ENCODE assay signal across 8 cellular contexts in genomic region chr19:50461066-50461875, GRCh38. TPM values are rescaled to one million over a fixed set of nuclear protein-coding genes. Genes with fewer than 3 reads are reported as not detected.
DNase-seq lines count a peak whose midpoint lies in the region; ATAC-seq, FAIRE-seq and TF ChIP-seq lines count a peak whose summit lies in the region.

No MANE protein-coding gene starts in this region.

- peaks cover 6% of the 10 kb centered on the region for H3K27me3 ChIP-seq in MG63
- H3K27me3 ChIP-seq in SK-N-SH (ENCODE audit: insufficient read depth), result peaks cover 5% of the 10 kb centered on the region; the same call in 1 of the 2 replicates
- peaks cover 16% of the 10 kb centered on the region for H3K27me3 ChIP-seq in adipocyte (replicated peaks; ENCODE audit: control insufficient read depth, insufficient read depth, low read length)
- peaks cover 83% of the 10 kb centered on the region for H3K27me3 ChIP-seq in left ventricle myocardium inferior (ENCODE audit: low read depth)

- no peaks in the 10 kb centered on the region for H3K9me2 ChIP-seq in SK-N-SH

- 18% methylated on average over 28 of the region's 28 CpGs for WGBS in SK-N-SH (ENCODE audit: low lambda C conversion rate)

- H3K9ac ChIP-seq in SK-N-SH (no peak overlapping the region), adipocyte (ENCODE audit: low read length) (no peak overlapping the region)

- intact Hi-C loops in left ventricle myocardium inferior (cut with micrococcal nuclease), result loop anchor here (5.0 kb wide), 1 partner anchor 94 kb away; the partner anchor contains the start of gene NAPSA

- no peaks in the 10 kb centered on the region for H3K79me2 ChIP-seq in SK-N-SH (ENCODE audit: insufficient read depth)

- H3K4me3 ChIP-seq in GM12875 (ENCODE audit: low read depth, low read length) (no peak overlapping the region), MG63 (no peak overlapping the region), SK-N-SH (ENCODE audit: low read depth in 2 of 2, low read length in 1 of 2) (peak overlapping the region in 1 of 2 experiments; percentile 22; a peak in 1 of 4 replicates), adipocyte (ENCODE audit: low read length) (no peak overlapping the region), left ventricle myocardium inferior (no peak overlapping the region), skeletal muscle cell (ENCODE audit: low read depth, low read length) (no peak overlapping the region)

- no peaks in the 10 kb centered on the region for H3K9me3 ChIP-seq in MG63
- no peaks in the 10 kb centered on the region for H3K9me3 ChIP-seq in SK-N-SH
- no peaks in the 10 kb centered on the region for H3K9me3 ChIP-seq in adipocyte (ENCODE audit: control insufficient read depth, low read length)
- H3K9me3 ChIP-seq in left ventricle myocardium inferior (replicated peaks), result no peaks in the 10 kb centered on the region

- H3F3A ChIP-seq in SK-N-SH (replicated peaks; ENCODE audit: insufficient read depth), result no peaks in the 10 kb centered on the region

- POLR2A ChIA-PET in SK-N-SH (lab: Yijun Ruan, JAX), result interaction anchor here (0.7 to 1.1 kb wide), 3 partner anchors 18 to 93 kb away, joined by 3 read pairs; partner anchors contain the start of gene POLD1

- no peaks in the 10 kb centered on the region for H4K20me1 ChIP-seq in SK-N-SH (ENCODE audit: insufficient read depth)

- FAIRE-seq in A204.1 (lab: Jason Lieb, UNC), result peak; percentile 9

- H3K4me1 ChIP-seq in SK-N-SH (ENCODE audit: control insufficient read depth in 1 of 2, insufficient read depth in 2 of 2, low read depth in 1 of 2, low read length in 1 of 2), result peaks cover 0 to 4% of the 10 kb centered on the region in 2 experiments; a peak in 1 of 4 replicates
- no peaks in the 10 kb centered on the region for H3K4me1 ChIP-seq in adipocyte (ENCODE audit: control insufficient read depth, insufficient read depth, low read length)
- H3K4me1 ChIP-seq in left ventricle myocardium inferior, result no peaks in the 10 kb centered on the region

- no peak overlapping the region for H3K27ac ChIP-seq in SK-N-SH (ENCODE audit: low read depth in 2 of 2, low read length in 1 of 2)
- H3K27ac ChIP-seq in left ventricle myocardium inferior (replicated peaks), result no peak overlapping the region

- TF ChIP-seq CTCF in GM12875 (IDR thresholded peaks at IDR 0.05; ENCODE audit: borderline replicate concordance, insufficient read depth, low read depth, low read length), result peak; percentile 86
- TF ChIP-seq CTCF in SK-N-SH (IDR thresholded peaks at IDR 0.05), result peak; percentile 81
- TF ChIP-seq CTCF in left ventricle myocardium inferior (IDR thresholded peaks at IDR 0.05; ENCODE audit: borderline replicate concordance), result peak; percentile 85

- TF ChIP-seq EP300 in SK-N-SH (IDR thresholded peaks at IDR 0.05; ENCODE audit: borderline replicate concordance in 1 of 2, low read depth in 1 of 2, low read length in 1 of 2), result no peak

- TF ChIP-seq RAD21 in SK-N-SH (IDR thresholded peaks at IDR 0.05; ENCODE audit: low read length), result peak; percentile 91

- H2AFZ ChIP-seq in SK-N-SH (ENCODE audit: low read depth), result peak overlapping the region; percentile 48

- CTCF ChIA-PET in SK-N-SH (lab: Yijun Ruan, JAX), result interaction anchor here (0.6 to 8.3 kb wide), 30 partner anchors 8 to 209 kb away, joined by 3 to 80 read pairs (median 4); partner anchors contain the start of genes MYBPC2 and POLD1

- no peak overlapping the region for H3K4me2 ChIP-seq in SK-N-SH

- H3K36me3 ChIP-seq in MG63, result no peaks in the 10 kb centered on the region
- no peaks in the 10 kb centered on the region for H3K36me3 ChIP-seq in SK-N-SH (replicated peaks in 1 of 2; ENCODE audit: control insufficient read depth in 1 of 2, insufficient read depth in 2 of 2, low read length in 1 of 2)
- H3K36me3 ChIP-seq in adipocyte (ENCODE audit: control insufficient read depth, insufficient read depth, low read length, severe bottlenecking), result no peaks in the 10 kb centered on the region
- no peaks in the 10 kb centered on the region for H3K36me3 ChIP-seq in left ventricle myocardium inferior

- ATAC-seq in GM21723 (IDR thresholded peaks at IDR 0.05; ENCODE audit: unreplicated experiment), result no peak

- DNase-seq in MG63, result peak; percentile 55
- peak; percentile 93 for DNase-seq in SK-N-SH
- peak; percentile 81 for DNase-seq in adipocyte (ENCODE audit: low read depth)
- DNase-seq in left ventricle myocardium inferior, result peak; percentile 36
- peak; percentile 23 for DNase-seq in skeletal muscle cell (ENCODE audit: low read depth)

TF ChIP-seq in SK-N-SH, 30 proteins besides CTCF, POLR2A, EP300 and RAD21:
- TF ChIP-seq RFX5 (IDR thresholded peaks at IDR 0.05; ENCODE audit: low read length), result peak; percentile 44; the same call in 1 of the 2 replicates
- TF ChIP-seq IRF3 (IDR thresholded peaks at IDR 0.05; ENCODE audit: low read depth, low read length), result no peak
- peak; percentile 93 for TF ChIP-seq SMC3 (IDR thresholded peaks at IDR 0.05; ENCODE audit: low read depth, low read length)

RNA-seq across cellular contexts. Expression of gene EMC10, which starts 15.0 kb away (rescaled TPM):
- total RNA-seq in MG63 (2014; rRNA removed; shearing (Covaris generic); ENCODE audit: low replicate concordance), result 98.5 and 127 TPM in 2 replicates
- polyA plus RNA-seq in SK-N-SH (2012; rRNA removed), result 218 and 219 TPM in 2 replicates
- 127 and 185 TPM in 2 replicates for polyA plus RNA-seq in SK-N-SH (2012; cell fraction: cytosol; rRNA removed)
- polyA plus RNA-seq in SK-N-SH (2012; cell fraction: nucleus; rRNA removed), result 80.6 and 85.4 TPM in 2 replicates
- 97.7 TPM for total RNA-seq in left ventricle myocardium inferior

RNA-seq across cellular contexts. Expression of gene GARIN5A, which starts 15.4 kb away (rescaled TPM):
- total RNA-seq in MG63 (2014; rRNA removed; shearing (Covaris generic); ENCODE audit: low replicate concordance), result 1.2 TPM in 1 of 2 replicates, not detected in the other
- polyA plus RNA-seq in SK-N-SH (2012; rRNA removed), result 1.1 and 1.3 TPM in 2 replicates
- 0.63 and 0.73 TPM in 2 replicates for polyA plus RNA-seq in SK-N-SH (2012; cell fraction: cytosol; rRNA removed)
- 0.80 and 1.00 TPM in 2 replicates for polyA plus RNA-seq in SK-N-SH (2012; cell fraction: nucleus; rRNA removed)
- 1.3 TPM for total RNA-seq in left ventricle myocardium inferior

RNA-seq across cellular contexts. Expression of gene MYBPC2, which starts 28.6 kb away (rescaled TPM):
- total RNA-seq in MG63 (2014; rRNA removed; shearing (Covaris generic); ENCODE audit: low replicate concordance), result 0.03 TPM in 1 of 2 replicates, not detected in the other
- not detected in 2 replicates for polyA plus RNA-seq in SK-N-SH (2012; rRNA removed)
- not detected in 2 replicates for polyA plus RNA-seq in SK-N-SH (2012; cell fraction: cytosol; rRNA removed)
- not detected in 2 replicates for polyA plus RNA-seq in SK-N-SH (2012; cell fraction: nucleus; rRNA removed)
- total RNA-seq in left ventricle myocardium inferior, result not detected

RNA-seq across cellular contexts. Expression of gene SPIB, which starts 42.5 kb away (rescaled TPM):
- not detected in 2 replicates for total RNA-seq in MG63 (2014; rRNA removed; shearing (Covaris generic); ENCODE audit: low replicate concordance)
- not detected in 2 replicates for polyA plus RNA-seq in SK-N-SH (2012; rRNA removed)
- 0.06 TPM in 1 of 2 replicates, not detected in the other for polyA plus RNA-seq in SK-N-SH (2012; cell fraction: cytosol; rRNA removed)
- polyA plus RNA-seq in SK-N-SH (2012; cell fraction: nucleus; rRNA removed), result not detected in 2 replicates
- not detected for total RNA-seq in left ventricle myocardium inferior

RNA-seq across cellular contexts. Expression of gene JOSD2, which starts 49.7 kb away (rescaled TPM):
- total RNA-seq in MG63 (2014; rRNA removed; shearing (Covaris generic); ENCODE audit: low replicate concordance), result 92.8 and 140 TPM in 2 replicates
- 71.5 and 81.2 TPM in 2 replicates for polyA plus RNA-seq in SK-N-SH (2012; rRNA removed)
- polyA plus RNA-seq in SK-N-SH (2012; cell fraction: cytosol; rRNA removed), result 38.1 and 57.4 TPM in 2 replicates
- polyA plus RNA-seq in SK-N-SH (2012; cell fraction: nucleus; rRNA removed), result 54.2 and 76.0 TPM in 2 replicates
- total RNA-seq in left ventricle myocardium inferior, result 28.6 TPM

Comparison
In these comparisons a context has a peak if more than half of its experiments do, and no peak if none do; other contexts are left out.
1. DNase-seq: peak in every context shown above with its lines; median percentile 93 in SK-N-SH; 81 in adipocyte; 55 in MG63; 36 in left ventricle myocardium inferior; 23 in skeletal muscle cell.